Comparison of ENCODE assay signal across 20 cellular contexts in the genomic region with DNA sequence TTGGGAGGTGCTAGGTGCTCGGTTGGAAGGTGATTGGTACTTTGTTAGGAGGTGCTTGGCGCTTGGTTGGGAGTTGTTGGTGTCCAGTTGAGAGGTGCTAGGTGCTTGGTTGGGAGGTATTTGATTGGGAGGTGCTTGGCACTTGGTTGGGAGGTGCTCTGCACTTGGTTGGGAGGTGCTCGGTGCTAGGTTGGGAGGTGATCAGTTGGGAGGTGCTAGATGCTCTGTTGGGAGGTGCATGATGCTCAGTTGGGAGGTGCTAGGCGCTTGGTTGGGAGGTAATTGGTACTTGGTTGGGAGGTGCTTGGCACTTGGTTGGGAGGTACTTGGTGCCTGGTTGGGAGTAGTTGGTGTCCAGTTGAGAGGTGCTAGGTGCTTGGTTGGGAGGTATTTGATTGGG. TPM values are rescaled to one million over a fixed set of nuclear protein-coding genes. Genes with fewer than 3 reads are reported as not detected.
A peak's percentile ranks its signal among the peaks of the same experiment; 100 is the strongest.
DNase-seq lines count a peak whose midpoint lies in the region; ATAC-seq and TF ChIP-seq lines count a peak whose summit lies in the region.
"Had no signal": no experiment of that assay in that cellular context is flagged by ENCODE, and none has a peak within 500 bp of the region (broad histone marks: within the 10 kb centered on the region; RNA-seq: fewer than 3 reads in every experiment).

No MANE protein-coding gene starts in this region.

- no peaks in the 10 kb centered on the region for H3K9me3 Mint-ChIP-seq in osteocyte (ENCODE audit: unreplicated experiment)
- H3K9me3 Mint-ChIP-seq in activated CD4-positive, alpha-beta T cell treated with anti-CD3 and anti-CD28 coated beads, Interleukin-2, amount 10 ng/mL, durations not matched to agents 24 days and 14 days: no peaks in the 10 kb centered on the region
- H3K9me3 Mint-ChIP-seq: activated CD4-positive, alpha-beta memory T cell treated with anti-CD3 and anti-CD28 coated beads, Interleukin-2, amount 10 ng/mL, durations not matched to agents 7 days and 5 days; activated naive CD4-positive, alpha-beta T cell treated with anti-CD3 and anti-CD28 coated beads, Interleukin-2, amount 50 U/mL, for 72 hours; activated T-cell treated with anti-CD3 and anti-CD28 coated beads, Interleukin-2, amount 50 U/mL, for 4 hours; CD8-positive, alpha-beta T cell; HFFc6 had no signal

- peaks cover 25% of the 10 kb centered on the region for H3K36me3 Mint-ChIP-seq in osteocyte (ENCODE audit: unreplicated experiment)
- peaks cover 4% of the 10 kb centered on the region for H3K36me3 Mint-ChIP-seq in activated CD4-positive, alpha-beta T cell treated with anti-CD3 and anti-CD28 coated beads, Interleukin-2, amount 10 ng/mL, durations not matched to agents 24 days and 14 days (ENCODE audit: low read depth)
- H3K36me3 Mint-ChIP-seq: activated naive CD4-positive, alpha-beta T cell treated with anti-CD3 and anti-CD28 coated beads, Interleukin-2, amount 50 U/mL, for 72 hours; CD8-positive, alpha-beta T cell had no signal

- H3K4me1 Mint-ChIP-seq in osteocyte (ENCODE audit: unreplicated experiment): peaks cover 68% of the 10 kb centered on the region
- H3K4me1 Mint-ChIP-seq in activated CD4-positive, alpha-beta T cell treated with anti-CD3 and anti-CD28 coated beads, Interleukin-2, amount 10 ng/mL, durations not matched to agents 24 days and 14 days: peaks cover 2% of the 10 kb centered on the region

- intact Hi-C loops in left ventricle myocardium inferior (cut with micrococcal nuclease) (no loop called here), left ventricle myocardium superior (cut with micrococcal nuclease) (no loop called here), aorta (cut with DNase I) (no loop called here)
- intact Hi-C loops in activated CD4-positive, alpha-beta T cell treated with anti-CD3 and anti-CD28 coated beads, Interleukin-2, amount 10 ng/mL, durations not matched to agents 24 days and 14 days (cut with micrococcal nuclease): no loop called here

- DNase-seq in left ventricle myocardium inferior (no peak), left ventricle myocardium superior (no peak), coronary artery (ENCODE audit: low spot score) (no peak), osteocyte (ENCODE audit: extremely low spot score, unreplicated experiment) (no peak), aorta (no peak), mesenteric fat pad (ENCODE audit: low spot score) (no peak), midbrain (lab: John Stamatoyannopoulos, UW) (no peak)
- DNase-seq in activated CD4-positive, alpha-beta T cell treated with anti-CD3 and anti-CD28 coated beads, Interleukin-2, amount 10 ng/mL, durations not matched to agents 24 days and 14 days: no peak
- DNase-seq: ACHN; activated CD4-positive, alpha-beta memory T cell treated with anti-CD3 and anti-CD28 coated beads, Interleukin-2, amount 10 ng/mL, durations not matched to agents 7 days and 5 days; activated T-cell treated with anti-CD3 and anti-CD28 coated beads, Interleukin-2, amount 50 U/mL, for 4 hours; CD8-positive, alpha-beta T cell; HFFc6; kidney; NCI-H82; spleen had no signal

- H3K4me1 ChIP-seq in left ventricle myocardium inferior (peaks cover 77% of the 10 kb centered on the region), aorta (ENCODE audit: control insufficient read depth in 1 of 2, insufficient read depth in 2 of 2, low read length in 2 of 2) (peaks cover 3% of the 10 kb centered on the region in 2 donors)
- H3K4me1 ChIP-seq: parathyroid adenoma had no signal

- H3K27me3 ChIP-seq in left ventricle myocardium inferior (ENCODE audit: low read depth): no peaks in the 10 kb centered on the region
- H3K27me3 ChIP-seq in aorta (ENCODE audit: control insufficient read depth in 1 of 2, insufficient read depth in 2 of 2, low read length in 1 of 2): no peaks in the 10 kb centered on the region
- H3K27me3 ChIP-seq: hepatocyte, spleen had no signal

- H3K27ac Mint-ChIP-seq in osteocyte (ENCODE audit: unreplicated experiment): peak overlapping the region; percentile 93
- no peak overlapping the region for H3K27ac Mint-ChIP-seq in activated CD4-positive, alpha-beta T cell treated with anti-CD3 and anti-CD28 coated beads, Interleukin-2, amount 10 ng/mL, durations not matched to agents 24 days and 14 days
- H3K27ac Mint-ChIP-seq: activated CD4-positive, alpha-beta memory T cell treated with anti-CD3 and anti-CD28 coated beads, Interleukin-2, amount 10 ng/mL, durations not matched to agents 7 days and 5 days; CD8-positive, alpha-beta T cell; HFFc6 had no signal

- H3K4me3 Mint-ChIP-seq in osteocyte (ENCODE audit: unreplicated experiment): no peak overlapping the region
- no peak overlapping the region for H3K4me3 Mint-ChIP-seq in activated CD4-positive, alpha-beta T cell treated with anti-CD3 and anti-CD28 coated beads, Interleukin-2, amount 10 ng/mL, durations not matched to agents 24 days and 14 days
- H3K4me3 Mint-ChIP-seq: activated CD4-positive, alpha-beta memory T cell treated with anti-CD3 and anti-CD28 coated beads, Interleukin-2, amount 10 ng/mL, durations not matched to agents 7 days and 5 days; activated T-cell treated with anti-CD3 and anti-CD28 coated beads, Interleukin-2, amount 50 U/mL, for 4 hours; CD8-positive, alpha-beta T cell; HFFc6 had no signal

- peaks cover 9% of the 10 kb centered on the region for H3K36me3 ChIP-seq in left ventricle myocardium inferior
- H3K36me3 ChIP-seq in aorta (ENCODE audit: control insufficient read depth in 1 of 2, insufficient read depth in 2 of 2, low read length in 1 of 2): no peaks in the 10 kb centered on the region
- H3K36me3 ChIP-seq: spleen had no signal

- no peak for ATAC-seq in left ventricle myocardium superior
- no peak for ATAC-seq in aorta (ENCODE audit: low FRiP score)
- ATAC-seq: activated naive CD4-positive, alpha-beta T cell treated with anti-CD3 and anti-CD28 coated beads, Interleukin-2, amount 50 U/mL, for 72 hours; activated T-cell treated with anti-CD3 and anti-CD28 coated beads, Interleukin-2, amount 50 U/mL, for 4 hours; CD8-positive, alpha-beta T cell; PC-3 had no signal

- H3K4me3 ChIP-seq in left ventricle myocardium inferior (no peak overlapping the region), coronary artery (no peak overlapping the region), aorta (ENCODE audit: low read length in 2 of 2) (no peak overlapping the region)
- H3K4me3 ChIP-seq: hepatocyte, spleen had no signal

- no peak for TF ChIP-seq CTCF in left ventricle myocardium inferior (IDR thresholded peaks at IDR 0.05; ENCODE audit: borderline replicate concordance)
- no peak for TF ChIP-seq CTCF in coronary artery (IDR thresholded peaks at IDR 0.05)
- TF ChIP-seq CTCF in osteocyte (IDR thresholded peaks at IDR 0.05): no peak

- no peaks in the 10 kb centered on the region for H3K27me3 Mint-ChIP-seq in osteocyte (ENCODE audit: unreplicated experiment)
- H3K27me3 Mint-ChIP-seq in activated CD4-positive, alpha-beta T cell treated with anti-CD3 and anti-CD28 coated beads, Interleukin-2, amount 10 ng/mL, durations not matched to agents 24 days and 14 days: no peaks in the 10 kb centered on the region

- WGBS in aorta, 2 donors: 96 to 100% methylated on average over 4 of the region's 4 CpGs

- no peaks in the 10 kb centered on the region for H3K9me3 ChIP-seq in left ventricle myocardium inferior (replicated peaks)
- H3K9me3 ChIP-seq in aorta (ENCODE audit: control insufficient read depth, low read length): no peaks in the 10 kb centered on the region
- H3K9me3 ChIP-seq: spleen had no signal

- H3K27ac ChIP-seq in left ventricle myocardium inferior (replicated peaks): peak overlapping the region; percentile 92
- peak overlapping the region; percentile 92 to 96 for H3K27ac ChIP-seq in coronary artery
- peak overlapping the region; percentile 44 to 88 for H3K27ac ChIP-seq in aorta (ENCODE audit: low read depth in 1 of 2, low read length in 2 of 2)
- H3K27ac ChIP-seq: parathyroid adenoma had no signal

RNA-seq across cellular contexts. Expression of gene LRP5, which starts 40.2 kb away (rescaled TPM):
- total RNA-seq in left ventricle myocardium inferior: 54.7 TPM
- 64.8 TPM for total RNA-seq in left ventricle myocardium superior
- total RNA-seq in osteocyte: 162 and 179 TPM in 2 replicates
- 100 to 1,000 TPM in 1 of 2 donors, 10 to 100 TPM in 1; 85.9 to 103 TPM for total RNA-seq in aorta
- 10 to 100 TPM; 23.9 to 53.2 TPM for polyA plus RNA-seq in aorta
- 59.9 TPM for total RNA-seq in mesenteric fat pad
- 23.8 and 33.8 TPM in 2 replicates for total RNA-seq in activated CD4-positive, alpha-beta T cell treated with anti-CD3 and anti-CD28 coated beads, Interleukin-2, amount 10 ng/mL, durations not matched to agents 24 days and 14 days
